ENCODE assay signal across 11 cellular contexts in genomic region chr22:28978158-28978557, GRCh38.
DNase-seq lines count a peak whose midpoint lies in the region; ATAC-seq and TF ChIP-seq lines count a peak whose summit lies in the region.
"Had no signal": no experiment of that assay in that cellular context is flagged by ENCODE, and none has a peak within 500 bp of the region (broad histone marks: within the 10 kb centered on the region; RNA-seq: fewer than 3 reads in every experiment).

No MANE protein-coding gene starts in this region.

- TF ChIP-seq CTCF in RWPE1 (conservative IDR thresholded peaks at IDR 0.05; ENCODE audit: low read depth) (no peak), fibroblast of mammary gland (conservative IDR thresholded peaks at IDR 0.05; ENCODE audit: control insufficient read depth, insufficient read depth, low read depth, low read length) (no peak), neural crest cell (conservative IDR thresholded peaks at IDR 0.05) (no peak), BE2C (IDR thresholded peaks at IDR 0.05; ENCODE audit: low read depth, low read length) (no peak)

- H3K36me3 ChIP-seq in BE2C = no peaks in the 10 kb centered on the region

- H3K4me1 ChIP-seq in BE2C = peaks cover 6% of the 10 kb centered on the region

- peaks cover 49% of the 10 kb centered on the region for H3K4me1 Mint-ChIP-seq in neural crest cell
- H3K4me1 Mint-ChIP-seq in natural killer cell treated with Interleukin-12 subunit alpha and Interleukin-12 subunit beta and Interleukin-15 and Interleukin-18, amount 100 ng/mL, for 72 hours (ENCODE audit: low read depth in 2 of 2) = peaks cover 0 to 7% of the 10 kb centered on the region in 2 donors

- H3K9me3 ChIP-seq in BE2C = no peaks in the 10 kb centered on the region

- POLR2A ChIA-PET in RWPE1 (lab: Yijun Ruan, JAX; ENCODE audit: low non-redundant PET) = no interaction called here

- no peak overlapping the region for H3K27ac ChIP-seq in RWPE1

- no peaks in the 10 kb centered on the region for H3K27me3 Mint-ChIP-seq in neural crest cell (ENCODE audit: low read depth)
- peaks cover 33 to 52% of the 10 kb centered on the region in 2 donors for H3K27me3 Mint-ChIP-seq in natural killer cell treated with Interleukin-12 subunit alpha and Interleukin-12 subunit beta and Interleukin-15 and Interleukin-18, amount 100 ng/mL, for 72 hours

- no peak for ATAC-seq in natural killer cell treated with Interleukin-12 subunit alpha and Interleukin-12 subunit beta and Interleukin-15 and Interleukin-18, amount 100 ng/mL, for 72 hours

- DNase-seq in COLO829 (ENCODE audit: low spot score) (peak; percentile 40), RWPE1 (ENCODE audit: low spot score) (peak; percentile 31), fibroblast of mammary gland (ENCODE audit: low read depth) (peak; percentile 69), neural crest cell (ENCODE audit: low read depth, low spot score) (no peak), BE2C (no peak), NAMALWA (ENCODE audit: low spot score) (no peak)
- DNase-seq in natural killer cell treated with Interleukin-12 subunit alpha and Interleukin-12 subunit beta and Interleukin-15 and Interleukin-18, amount 100 ng/mL, for 72 hours (ENCODE audit: low spot score) = no peak
- DNase-seq in stimulated activated CD4-positive, alpha-beta T cell treated with anti-CD3 and anti-CD28 coated beads, Interleukin-1b, Interleukin-23, amount 100 ng/mL, for 48 hours = no peak
- DNase-seq: activated T-cell treated with anti-CD3 and anti-CD28 coated beads, Interleukin-2, amount 50 U/mL, for 1 hour; COR-L47; effector memory CD4-positive, alpha-beta T cell had no signal

- no peaks in the 10 kb centered on the region for H3K36me3 Mint-ChIP-seq in neural crest cell (ENCODE audit: low read depth)
- peaks cover 6% of the 10 kb centered on the region for H3K36me3 Mint-ChIP-seq in natural killer cell treated with Interleukin-12 subunit alpha and Interleukin-12 subunit beta and Interleukin-15 and Interleukin-18, amount 100 ng/mL, for 72 hours

- H3K4me3 ChIP-seq in fibroblast of mammary gland (ENCODE audit: control insufficient read depth, low read depth, low read length) (no peak overlapping the region), BE2C (ENCODE audit: low read depth, low read length) (no peak overlapping the region)

- peak overlapping the region; percentile 69 for H3K27ac Mint-ChIP-seq in neural crest cell (ENCODE audit: unreplicated experiment)
- H3K27ac Mint-ChIP-seq in natural killer cell treated with Interleukin-12 subunit alpha and Interleukin-12 subunit beta and Interleukin-15 and Interleukin-18, amount 100 ng/mL, for 72 hours = no peak overlapping the region

- H3K9me3 Mint-ChIP-seq in neural crest cell = no peaks in the 10 kb centered on the region
- no peaks in the 10 kb centered on the region for H3K9me3 Mint-ChIP-seq in natural killer cell treated with Interleukin-12 subunit alpha and Interleukin-12 subunit beta and Interleukin-15 and Interleukin-18, amount 100 ng/mL, for 72 hours

- no peak overlapping the region for H3K4me3 Mint-ChIP-seq in neural crest cell
- no peak overlapping the region for H3K4me3 Mint-ChIP-seq in natural killer cell treated with Interleukin-12 subunit alpha and Interleukin-12 subunit beta and Interleukin-15 and Interleukin-18, amount 100 ng/mL, for 72 hours

- H3K27me3 ChIP-seq in BE2C = no peaks in the 10 kb centered on the region

- CTCF ChIA-PET in RWPE1 (lab: Yijun Ruan, JAX) = no interaction called here

Comparison
In these comparisons a context has a peak if more than half of its experiments do, and no peak if none do; other contexts are left out.
1. DNase-seq: peak in COLO829 (single experiment), RWPE1 (single experiment) and fibroblast of mammary gland (single experiment); none in neural crest cell (single experiment), BE2C (single experiment), natural killer cell treated with Interleukin-12 subunit alpha and Interleukin-12 subunit beta and Interleukin-15 and Interleukin-18, amount 100 ng/mL, for 72 hours (single experiment), NAMALWA (single experiment) and stimulated activated CD4-positive, alpha-beta T cell treated with anti-CD3 and anti-CD28 coated beads, Interleukin-1b, Interleukin-23, amount 100 ng/mL, for 48 hours (single experiment).